ENCODE assay signal across 12 cellular contexts in the genomic region with DNA sequence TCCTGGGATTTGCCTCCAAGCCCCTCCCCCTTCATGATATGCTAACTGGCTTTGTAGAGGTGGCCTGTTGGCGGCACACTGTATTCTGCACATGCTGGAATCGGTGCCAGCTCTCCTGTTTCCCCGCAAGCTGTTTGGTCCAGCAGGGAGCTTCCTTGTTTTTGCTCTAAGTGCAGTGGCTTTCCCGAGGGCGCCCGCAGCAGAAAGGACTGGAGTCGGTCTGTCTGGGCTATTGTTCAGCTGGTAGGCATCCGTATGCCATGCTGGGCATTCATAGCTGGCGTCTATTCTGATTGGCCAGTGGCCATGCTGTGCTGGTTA.
DNase-seq lines count a peak whose midpoint lies in the region; ATAC-seq and TF ChIP-seq lines count a peak whose summit lies in the region.
"Had no signal": no experiment of that assay in that cellular context is flagged by ENCODE, and none has a peak within 500 bp of the region (broad histone marks: within the 10 kb centered on the region; RNA-seq: fewer than 3 reads in every experiment).

No MANE protein-coding gene starts in this region.

- H3K27ac ChIP-seq in A673 (ENCODE audit: low read depth, low read length, poor library complexity, severe bottlenecking) (no peak overlapping the region), left lung (peak overlapping the region; percentile 24 to 57)

- H3K4me1 ChIP-seq in A673 (ENCODE audit: insufficient read depth, low read length, poor library complexity, severe bottlenecking) (peaks cover 10% of the 10 kb centered on the region), left lung (peaks cover 0 to 2% of the 10 kb centered on the region in 2 donors)

- CTCF ChIA-PET in A673 (lab: Charles Lee), result no interaction called here

- no peak overlapping the region for H3K27ac Mint-ChIP-seq in osteocyte (ENCODE audit: unreplicated experiment)

- no peaks in the 10 kb centered on the region for H3K36me3 ChIP-seq in A673 (ENCODE audit: insufficient read depth, low read length, poor library complexity, severe bottlenecking)
- no peaks in the 10 kb centered on the region for H3K36me3 ChIP-seq in left lung

- POLR2A ChIA-PET in A673 (lab: Charles Lee; ENCODE audit: low non-redundant PET), result interaction anchor here (0.6 kb wide), 1 partner anchor 65 kb away, joined by 4 read pairs; no protein-coding TSS in a partner anchor

- intact Hi-C loops in A673 (cut with micrococcal nuclease; ENCODE audit: unreplicated experiment), result no loop called here
- intact Hi-C loops in left lung (cut with DNase I), result no loop called here

- ATAC-seq in left lung, result peak; percentile 55
- ATAC-seq in HG02610 (IDR thresholded peaks at IDR 0.05; ENCODE audit: unreplicated experiment), result no peak
- no peak for ATAC-seq in GM19452 (IDR thresholded peaks at IDR 0.05; ENCODE audit: unreplicated experiment)

- H3K9me3 ChIP-seq in A673 (ENCODE audit: low read depth, low read length, poor library complexity, severe bottlenecking), result no peaks in the 10 kb centered on the region
- no peaks in the 10 kb centered on the region for H3K9me3 ChIP-seq in left lung

- no peak overlapping the region for H3K4me3 Mint-ChIP-seq in osteocyte (ENCODE audit: unreplicated experiment)

- no peaks in the 10 kb centered on the region for H3K36me3 Mint-ChIP-seq in osteocyte (ENCODE audit: unreplicated experiment)

- TF ChIP-seq CTCF in A673 (conservative IDR thresholded peaks at IDR 0.05; ENCODE audit: low read depth, low read length), result no peak
- TF ChIP-seq CTCF in left lung (IDR thresholded peaks at IDR 0.05), result no peak
- TF ChIP-seq CTCF in osteocyte (IDR thresholded peaks at IDR 0.05), result no peak

- DNase-seq in A673 (ENCODE audit: low spot score) (peak; percentile 86), NCI-H1048 (lab: John Stamatoyannopoulos, UW) (peak; percentile 41), NCI-H526 (lab: John Stamatoyannopoulos, UW) (peak; percentile 41 to 69), left lung (no peak), osteocyte (ENCODE audit: extremely low spot score, unreplicated experiment) (no peak), islet precursor cell (no peak)
- DNase-seq: HCEC 1CT; KG1; stimulated activated CD4-positive, alpha-beta T cell treated with anti-CD3 and anti-CD28 coated beads, Interleukin-4, amount 100 ng/mL, for 4 hours had no signal

- H3K4me1 Mint-ChIP-seq in osteocyte (ENCODE audit: unreplicated experiment), result peaks cover 33% of the 10 kb centered on the region

- H3K4me3 ChIP-seq in A673 (ENCODE audit: low read depth, low read length, poor library complexity, severe bottlenecking) (no peak overlapping the region), left lung (no peak overlapping the region)

- no peaks in the 10 kb centered on the region for H3K27me3 Mint-ChIP-seq in osteocyte (ENCODE audit: unreplicated experiment)
- H3K27me3 Mint-ChIP-seq: progenitor cell of endocrine pancreas had no signal

- BruUV-seq in A673 (replicated peaks; lab: Mats Ljungman, UMichigan), result no TSS peak

- no peaks in the 10 kb centered on the region for H3K9me3 Mint-ChIP-seq in osteocyte (ENCODE audit: unreplicated experiment)

- H3K27me3 ChIP-seq in A673 (replicated peaks; ENCODE audit: insufficient read depth, low read depth, low read length, poor library complexity) (no peaks in the 10 kb centered on the region), left lung (no peaks in the 10 kb centered on the region)

Comparison
In these comparisons a context has a peak if more than half of its experiments do, and no peak if none do; other contexts are left out.
1. DNase-seq: peak in A673 (single experiment), NCI-H1048 (single experiment) and NCI-H526 (2 of 2); none in left lung (0 of 2), osteocyte (single experiment) and islet precursor cell (single experiment).